12 cellular contexts compared by ENCODE assay signal in genomic region chr5:40569549-40570270, GRCh38.
A peak's percentile ranks its signal among the peaks of the same experiment; 100 is the strongest.
DNase-seq lines count a peak whose midpoint lies in the region; ATAC-seq and TF ChIP-seq lines count a peak whose summit lies in the region.
"Had no signal": no experiment of that assay in that cellular context is flagged by ENCODE, and none has a peak within 500 bp of the region (broad histone marks: within the 10 kb centered on the region; RNA-seq: fewer than 3 reads in every experiment).

No MANE protein-coding gene starts in this region.

- peak overlapping the region; percentile 51 for H3K27ac ChIP-seq in fibroblast of lung (ENCODE audit: insufficient read depth, low read length)
- H3K27ac ChIP-seq in upper lobe of right lung: peak overlapping the region; percentile 40
- H3K27ac ChIP-seq in CD8-positive, alpha-beta T cell (ENCODE audit: low read depth, low read length): no peak overlapping the region
- H3K27ac ChIP-seq: C4-2B, colonic mucosa had no signal

- H3K9me3 ChIP-seq in fibroblast of lung (ENCODE audit: control insufficient read depth, insufficient read depth, low read depth, low read length) (no peaks in the 10 kb centered on the region), upper lobe of right lung (no peaks in the 10 kb centered on the region)
- H3K9me3 ChIP-seq in CD8-positive, alpha-beta T cell (ENCODE audit: low read length): no peaks in the 10 kb centered on the region
- H3K9me3 ChIP-seq: colonic mucosa had no signal

- DNase-seq in stimulated activated naive CD8-positive, alpha-beta T cell treated with anti-CD3 and anti-CD28 coated beads, Interleukin-15, amount 100 ng/mL, for 72 hours: no peak
- DNase-seq in fibroblast of lung (ENCODE audit: low read depth in 2 of 2) (peak; percentile 16 to 56), upper lobe of right lung (no peak), UCSD-AML1 (lab: John Stamatoyannopoulos, UW; ENCODE audit: unreplicated experiment) (no peak), GDM1 (lab: John Stamatoyannopoulos, UW) (no peak)
- DNase-seq in CD8-positive, alpha-beta T cell: no peak
- DNase-seq: activated effector memory CD4-positive, alpha-beta T cell treated with anti-CD3 and anti-CD28 coated beads, Interleukin-2, amount 50 U/mL, for 16 hours; colonic mucosa; hippocampal formation had no signal

- H3K4me3 ChIP-seq in fibroblast of lung (replicated peaks in 1 of 4; ENCODE audit: control extremely low read depth in 1 of 4, insufficient read depth in 1 of 4, low read depth in 3 of 4, low read length in 4 of 4) (no peak overlapping the region), upper lobe of right lung (no peak overlapping the region)
- no peak overlapping the region for H3K4me3 ChIP-seq in CD8-positive, alpha-beta T cell (ENCODE audit: low read depth, low read length)
- H3K4me3 ChIP-seq: colonic mucosa had no signal

- H3K27ac Mint-ChIP-seq in stimulated activated naive CD8-positive, alpha-beta T cell treated with anti-CD3 and anti-CD28 coated beads, Interleukin-15, Interleukin-2, amounts not matched to agents 100 ng/mL and 50 ng/mL, for 24 hours: peak overlapping the region; percentile 30
- H3K27ac Mint-ChIP-seq in stimulated activated naive CD8-positive, alpha-beta T cell treated with anti-CD3 and anti-CD28 coated beads, Interleukin-15, amount 100 ng/mL, for 72 hours: no peak overlapping the region
- H3K27ac Mint-ChIP-seq in CD8-positive, alpha-beta T cell: no peak overlapping the region

- no peak overlapping the region for H3K4me3 Mint-ChIP-seq in stimulated activated naive CD8-positive, alpha-beta T cell treated with anti-CD3 and anti-CD28 coated beads, Interleukin-15, Interleukin-2, amounts not matched to agents 100 ng/mL and 50 ng/mL, for 24 hours
- H3K4me3 Mint-ChIP-seq in stimulated activated naive CD8-positive, alpha-beta T cell treated with anti-CD3 and anti-CD28 coated beads, Interleukin-15, amount 100 ng/mL, for 72 hours: no peak overlapping the region
- H3K4me3 Mint-ChIP-seq in CD8-positive, alpha-beta T cell: no peak overlapping the region

- H3K9me3 Mint-ChIP-seq in stimulated activated naive CD8-positive, alpha-beta T cell treated with anti-CD3 and anti-CD28 coated beads, Interleukin-15, Interleukin-2, amounts not matched to agents 100 ng/mL and 50 ng/mL, for 24 hours: peaks cover 6% of the 10 kb centered on the region
- H3K9me3 Mint-ChIP-seq in stimulated activated naive CD8-positive, alpha-beta T cell treated with anti-CD3 and anti-CD28 coated beads, Interleukin-15, amount 100 ng/mL, for 72 hours: peaks cover 12 to 23% of the 10 kb centered on the region in 2 donors
- H3K9me3 Mint-ChIP-seq in CD8-positive, alpha-beta T cell: no peaks in the 10 kb centered on the region

- H3K79me2 ChIP-seq in fibroblast of lung (ENCODE audit: control insufficient read depth, insufficient read depth, low read length): no peaks in the 10 kb centered on the region

- H3K36me3 ChIP-seq in fibroblast of lung (ENCODE audit: control insufficient read depth, insufficient read depth, low read length): no peaks in the 10 kb centered on the region
- H3K36me3 ChIP-seq in upper lobe of right lung: no peaks in the 10 kb centered on the region
- no peaks in the 10 kb centered on the region for H3K36me3 ChIP-seq in CD8-positive, alpha-beta T cell (ENCODE audit: insufficient read depth, low read length)
- H3K36me3 ChIP-seq: colonic mucosa had no signal

- peaks cover 9% of the 10 kb centered on the region for H3K4me1 ChIP-seq in fibroblast of lung (ENCODE audit: control insufficient read depth, extremely low read depth, insufficient read depth, low read length)
- H3K4me1 ChIP-seq in upper lobe of right lung: no peaks in the 10 kb centered on the region
- no peaks in the 10 kb centered on the region for H3K4me1 ChIP-seq in CD8-positive, alpha-beta T cell (ENCODE audit: insufficient read depth, low read length)
- H3K4me1 ChIP-seq: colonic mucosa had no signal

- CTCF ChIA-PET in CD8-positive, alpha-beta T cell (lab: Charles Lee): interaction anchor here (0.7 kb wide), 1 partner anchor 18 kb away, joined by 4 read pairs; no protein-coding TSS in a partner anchor

- peaks cover 27% of the 10 kb centered on the region for H3K4me1 Mint-ChIP-seq in stimulated activated naive CD8-positive, alpha-beta T cell treated with anti-CD3 and anti-CD28 coated beads, Interleukin-15, Interleukin-2, amounts not matched to agents 100 ng/mL and 50 ng/mL, for 24 hours (ENCODE audit: low read depth)
- peaks cover 16% of the 10 kb centered on the region for H3K4me1 Mint-ChIP-seq in stimulated activated naive CD8-positive, alpha-beta T cell treated with anti-CD3 and anti-CD28 coated beads, Interleukin-15, amount 100 ng/mL, for 72 hours
- H3K4me1 Mint-ChIP-seq in CD8-positive, alpha-beta T cell (ENCODE audit: low read depth): peaks cover 7% of the 10 kb centered on the region

- TF ChIP-seq CTCF in fibroblast of lung (conservative IDR thresholded peaks at IDR 0.05 in 1 of 2, IDR thresholded peaks at IDR 0.05 in 1 of 2; ENCODE audit: low read depth in 1 of 2, low read length in 2 of 2) (no peak), upper lobe of right lung (IDR thresholded peaks at IDR 0.05) (no peak)
- TF ChIP-seq CTCF in CD8-positive, alpha-beta T cell (IDR thresholded peaks at IDR 0.05): no peak

- H3K27me3 Mint-ChIP-seq in stimulated activated naive CD8-positive, alpha-beta T cell treated with anti-CD3 and anti-CD28 coated beads, Interleukin-15, Interleukin-2, amounts not matched to agents 100 ng/mL and 50 ng/mL, for 24 hours: no peaks in the 10 kb centered on the region
- no peaks in the 10 kb centered on the region for H3K27me3 Mint-ChIP-seq in stimulated activated naive CD8-positive, alpha-beta T cell treated with anti-CD3 and anti-CD28 coated beads, Interleukin-15, amount 100 ng/mL, for 72 hours
- no peaks in the 10 kb centered on the region for H3K27me3 Mint-ChIP-seq in CD8-positive, alpha-beta T cell (ENCODE audit: low read depth)

- no peak for ATAC-seq in stimulated activated naive CD8-positive, alpha-beta T cell treated with anti-CD3 and anti-CD28 coated beads, Interleukin-15, amount 100 ng/mL, for 72 hours
- ATAC-seq in HG03565 (IDR thresholded peaks at IDR 0.05; ENCODE audit: unreplicated experiment) (peak; percentile 34), upper lobe of right lung (no peak)
- no peak for ATAC-seq in CD8-positive, alpha-beta T cell

- H3K4me2 ChIP-seq in fibroblast of lung (ENCODE audit: extremely low read depth, insufficient read depth, low read length): no peak overlapping the region

- H3K36me3 Mint-ChIP-seq in stimulated activated naive CD8-positive, alpha-beta T cell treated with anti-CD3 and anti-CD28 coated beads, Interleukin-15, Interleukin-2, amounts not matched to agents 100 ng/mL and 50 ng/mL, for 24 hours (ENCODE audit: low read depth): no peaks in the 10 kb centered on the region
- H3K36me3 Mint-ChIP-seq in CD8-positive, alpha-beta T cell: no peaks in the 10 kb centered on the region

- intact Hi-C loops in upper lobe of right lung (cut with DNase I): no loop called here
- intact Hi-C loops in CD8-positive, alpha-beta T cell (cut with DNase I, micrococcal nuclease): no loop called here

- H3K9ac ChIP-seq in fibroblast of lung (ENCODE audit: insufficient read depth, low read length): no peak overlapping the region

- no peaks in the 10 kb centered on the region for H4K20me1 ChIP-seq in fibroblast of lung (ENCODE audit: control insufficient read depth, extremely low read depth, insufficient read depth, low read length)

- no peak overlapping the region for H2AFZ ChIP-seq in fibroblast of lung (ENCODE audit: low read length)

- POLR2A ChIA-PET in CD8-positive, alpha-beta T cell (lab: Charles Lee): interaction anchor here (1.3 kb wide), 1 partner anchor 139 kb away, joined by 4 read pairs; no protein-coding TSS in a partner anchor

- H3K27me3 ChIP-seq in fibroblast of lung (ENCODE audit: control insufficient read depth, insufficient read depth, low read length) (no peaks in the 10 kb centered on the region), upper lobe of right lung (no peaks in the 10 kb centered on the region)
- H3K27me3 ChIP-seq in CD8-positive, alpha-beta T cell (ENCODE audit: insufficient read depth, low read length): no peaks in the 10 kb centered on the region
- H3K27me3 ChIP-seq: colonic mucosa had no signal

Comparison
In these comparisons a context has a peak if more than half of its experiments do, and no peak if none do; other contexts are left out.
1. DNase-seq: peak in fibroblast of lung (2 of 2); none in stimulated activated naive CD8-positive, alpha-beta T cell treated with anti-CD3 and anti-CD28 coated beads, Interleukin-15, amount 100 ng/mL, for 72 hours (0 of 2), upper lobe of right lung (single experiment), UCSD-AML1 (single experiment), GDM1 (single experiment) and CD8-positive, alpha-beta T cell (0 of 7).